ENCODE assay signal across 23 cellular contexts in the genomic region with DNA sequence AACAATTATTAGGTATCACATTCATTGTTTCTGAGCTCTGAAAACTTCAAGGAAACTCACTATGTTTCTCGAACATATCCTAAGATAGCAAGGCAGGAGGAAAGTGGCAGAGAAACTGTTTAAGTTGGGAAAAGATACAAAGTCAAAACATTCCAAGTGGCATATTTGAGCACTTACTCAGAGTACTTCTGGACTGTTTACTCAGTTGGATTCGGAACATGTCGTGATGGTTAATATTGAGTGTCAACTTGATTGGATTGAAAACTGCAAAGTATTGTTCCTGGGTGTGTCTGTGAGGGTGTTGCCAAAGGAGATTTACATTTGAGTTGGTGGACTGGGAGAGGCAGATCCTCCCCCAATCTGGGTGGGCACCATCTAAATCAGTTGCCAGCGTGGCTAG.
"Had no signal": no experiment of that assay in that cellular context is flagged by ENCODE, and none has a peak within 500 bp of the region (broad histone marks: within the 10 kb centered on the region; RNA-seq: fewer than 3 reads in every experiment).

No MANE protein-coding gene starts in this region.

- H3K27ac ChIP-seq: adrenal gland, epithelial cell of prostate, esophagus squamous epithelium, left ventricle myocardium inferior, pancreas, psoas muscle, sigmoid colon, uterus had no signal

- H3K4me2 ChIP-seq: smooth muscle cell had no signal

- H3K27ac Mint-ChIP-seq: activated naive CD8-positive, alpha-beta T cell; dendritic cell treated with granulocyte-macrophage colony-stimulating factor and Interleukin-4, amounts not matched to agents 40 ng/mL and 50 ng/mL, for 4 days; naive thymus-derived CD4-positive, alpha-beta T cell had no signal

- H3K4me1 Mint-ChIP-seq: naive thymus-derived CD4-positive, alpha-beta T cell had no signal

- H3K36me3 Mint-ChIP-seq: activated naive CD8-positive, alpha-beta T cell; naive thymus-derived CD4-positive, alpha-beta T cell had no signal

- DNase-seq: activated CD4-positive, alpha-beta T cell treated with anti-CD3 and anti-CD28 coated beads for 48 hours; activated CD4-positive, alpha-beta T cell treated with anti-CD3 and anti-CD28 coated beads, Interleukin-2, amount 50 U/mL, for 48 hours; activated CD8-positive, alpha-beta memory T cell treated with anti-CD3 and anti-CD28 coated beads for 24 hours; activated effector memory CD4-positive, alpha-beta T cell treated with Interleukin-2 at 50 U/mL for 16 hours; activated naive CD4-positive, alpha-beta T cell treated with Interleukin-2 at 50 U/mL for 16 hours; adrenal gland; aorta; central memory CD4-positive, alpha-beta T cell; esophagus squamous epithelium; left ventricle myocardium inferior; naive thymus-derived CD4-positive, alpha-beta T cell; pancreas; psoas muscle; sigmoid colon; stimulated activated naive CD4-positive, alpha-beta T cell treated with Interleukin-2 at 50 U/mL for 16 hours; trophoblast cell; uterus had no signal

- FAIRE-seq: frontal cortex, pancreas had no signal

- H3K27me3 Mint-ChIP-seq: activated naive CD8-positive, alpha-beta T cell; dendritic cell treated with granulocyte-macrophage colony-stimulating factor and Interleukin-4, amounts not matched to agents 40 ng/mL and 50 ng/mL, for 4 days; naive thymus-derived CD4-positive, alpha-beta T cell had no signal

- H3K36me3 ChIP-seq: adrenal gland, esophagus squamous epithelium, left ventricle myocardium inferior, pancreas, sigmoid colon, uterus had no signal

- H3K9me3 Mint-ChIP-seq: dendritic cell treated with granulocyte-macrophage colony-stimulating factor and Interleukin-4, amounts not matched to agents 40 ng/mL and 50 ng/mL, for 4 days had no signal

- H3K4me3 Mint-ChIP-seq: activated naive CD8-positive, alpha-beta T cell; dendritic cell treated with granulocyte-macrophage colony-stimulating factor and Interleukin-4, amounts not matched to agents 40 ng/mL and 50 ng/mL, for 4 days; naive thymus-derived CD4-positive, alpha-beta T cell had no signal

- H3K9me3 ChIP-seq: adrenal gland, esophagus squamous epithelium, left ventricle myocardium inferior, pancreas, psoas muscle, sigmoid colon, uterus had no signal

- ATAC-seq: naive thymus-derived CD4-positive, alpha-beta T cell; pancreas; psoas muscle had no signal

- H3K4me3 ChIP-seq: adrenal gland, esophagus squamous epithelium, left ventricle myocardium inferior, lung, pancreas, psoas muscle, sigmoid colon, smooth muscle cell, uterus had no signal

- H3K27me3 ChIP-seq: adrenal gland, esophagus squamous epithelium, sigmoid colon, uterus had no signal

- H3K4me1 ChIP-seq: adrenal gland, esophagus squamous epithelium, left ventricle myocardium inferior, pancreas, psoas muscle, sigmoid colon, uterus had no signal
